9 cellular contexts compared by ENCODE assay signal in genomic region chr10:100006241-100006886, GRCh38. TPM values are rescaled to one million over a fixed set of nuclear protein-coding genes. Genes with fewer than 3 reads are reported as not detected.
DNase-seq lines count a peak whose midpoint lies in the region; ATAC-seq, FAIRE-seq and TF ChIP-seq lines count a peak whose summit lies in the region.
"Had no signal": no experiment of that assay in that cellular context is flagged by ENCODE, and none has a peak within 500 bp of the region (broad histone marks: within the 10 kb centered on the region; RNA-seq: fewer than 3 reads in every experiment).

No MANE protein-coding gene starts in this region.

- FAIRE-seq in RCC 7860 (lab: Jason Lieb, UNC) = peak; percentile 95

- POLR2A ChIA-PET in activated CD8-positive, alpha-beta T cell treated with anti-CD3 and anti-CD28 coated beads for 36 hours (lab: Charles Lee) = no interaction called here
- POLR2A ChIA-PET in activated CD8-positive, alpha-beta T cell treated with anti-CD3 and anti-CD28 coated beads, Interleukin-2, amount 10 ng/mL, durations not matched to agents 7 days and 5 days (lab: Charles Lee) = interaction anchor here (1.4 kb wide), 1 partner anchor 11 kb away, joined by 3 read pairs; no protein-coding TSS in a partner anchor

- H3K36me3 ChIP-seq in esophagus squamous epithelium (no peaks in the 10 kb centered on the region), gastrocnemius medialis (no peaks in the 10 kb centered on the region), prostate gland (no peaks in the 10 kb centered on the region)

- peaks cover 42% of the 10 kb centered on the region for H3K4me1 Mint-ChIP-seq in activated CD8-positive, alpha-beta T cell treated with anti-CD3 and anti-CD28 coated beads for 36 hours (ENCODE audit: low read depth)
- H3K4me1 Mint-ChIP-seq in activated CD8-positive, alpha-beta T cell treated with anti-CD3 and anti-CD28 coated beads, Interleukin-2, amount 10 ng/mL, durations not matched to agents 7 days and 5 days (ENCODE audit: low read depth) = peaks cover 37% of the 10 kb centered on the region

- H3K27ac Mint-ChIP-seq in activated CD8-positive, alpha-beta T cell treated with anti-CD3 and anti-CD28 coated beads for 36 hours = peak overlapping the region; percentile 74
- H3K27ac Mint-ChIP-seq in activated CD8-positive, alpha-beta T cell treated with anti-CD3 and anti-CD28 coated beads, Interleukin-2, amount 10 ng/mL, durations not matched to agents 7 days and 5 days = no peak overlapping the region
- H3K27ac Mint-ChIP-seq: activated naive CD8-positive, alpha-beta T cell treated with anti-CD3 and anti-CD28 coated beads, Interleukin-2, amount 10 ng/mL, durations not matched to agents 7 days and 5 days had no signal

- ATAC-seq in activated CD8-positive, alpha-beta T cell treated with anti-CD3 and anti-CD28 coated beads for 36 hours = peak; percentile 70
- no peak for ATAC-seq in activated CD8-positive, alpha-beta T cell treated with anti-CD3 and anti-CD28 coated beads, Interleukin-2, amount 10 ng/mL, durations not matched to agents 7 days and 5 days
- peak; percentile 21 to 24 for ATAC-seq in gastrocnemius medialis
- ATAC-seq in GM18867 (IDR thresholded peaks at IDR 0.05; ENCODE audit: unreplicated experiment) = no peak

- intact Hi-C loops in activated CD8-positive, alpha-beta T cell treated with anti-CD3 and anti-CD28 coated beads for 36 hours (cut with micrococcal nuclease) = no loop called here
- intact Hi-C loops in esophagus squamous epithelium (cut with DNase I) (no loop called here), gastrocnemius medialis (cut with DNase I; ENCODE audit: low total_unique reads) (no loop called here), prostate gland (cut with DNase I) (no loop called here)

- H3K9me3 ChIP-seq in esophagus squamous epithelium (no peaks in the 10 kb centered on the region), gastrocnemius medialis (no peaks in the 10 kb centered on the region), prostate gland (no peaks in the 10 kb centered on the region)

- no peaks in the 10 kb centered on the region for H3K9me3 Mint-ChIP-seq in activated CD8-positive, alpha-beta T cell treated with anti-CD3 and anti-CD28 coated beads for 36 hours
- no peaks in the 10 kb centered on the region for H3K9me3 Mint-ChIP-seq in activated CD8-positive, alpha-beta T cell treated with anti-CD3 and anti-CD28 coated beads, Interleukin-2, amount 10 ng/mL, durations not matched to agents 7 days and 5 days (ENCODE audit: insufficient read depth)
- H3K9me3 Mint-ChIP-seq: activated naive CD8-positive, alpha-beta T cell treated with anti-CD3 and anti-CD28 coated beads, Interleukin-2, amount 10 ng/mL, durations not matched to agents 7 days and 5 days had no signal

- CTCF ChIA-PET in activated CD8-positive, alpha-beta T cell treated with anti-CD3 and anti-CD28 coated beads for 36 hours (lab: Charles Lee) = interaction anchor here (0.7 to 6.4 kb wide), 8 partner anchors 10 to 274 kb away, joined by 3 to 83 read pairs (median 4); no protein-coding TSS in a partner anchor
- CTCF ChIA-PET in activated CD8-positive, alpha-beta T cell treated with anti-CD3 and anti-CD28 coated beads, Interleukin-2, amount 10 ng/mL, durations not matched to agents 7 days and 5 days (lab: Charles Lee) = interaction anchor here (0.6 to 4.2 kb wide), 6 partner anchors 9 to 431 kb away, joined by 3 to 22 read pairs (median 6); no protein-coding TSS in a partner anchor

- peaks cover 31 to 78% (median 34%) of the 10 kb centered on the region in 3 donors for H3K4me1 ChIP-seq in esophagus squamous epithelium
- peaks cover 61 to 68% of the 10 kb centered on the region in 2 donors for H3K4me1 ChIP-seq in gastrocnemius medialis
- H3K4me1 ChIP-seq in prostate gland (replicated peaks) = no peaks in the 10 kb centered on the region

- peak; percentile 37 for DNase-seq in activated CD8-positive, alpha-beta T cell treated with anti-CD3 and anti-CD28 coated beads for 36 hours
- no peak for DNase-seq in activated CD8-positive, alpha-beta T cell treated with anti-CD3 and anti-CD28 coated beads, Interleukin-2, amount 10 ng/mL, durations not matched to agents 7 days and 5 days
- DNase-seq in RCC 7860 (ENCODE audit: low spot score) = peak; percentile 98
- DNase-seq in esophagus squamous epithelium (lab: John Stamatoyannopoulos, UW) = no peak
- DNase-seq in gastrocnemius medialis = no peak
- DNase-seq in SHP77 treated with DMSO at 0.1 percent for 48 hours (lab: John Stamatoyannopoulos, UW) = no peak
- DNase-seq in prostate gland (ENCODE audit: low spot score) = no peak
- DNase-seq: activated naive CD8-positive, alpha-beta T cell treated with anti-CD3 and anti-CD28 coated beads, Interleukin-2, amount 10 ng/mL, durations not matched to agents 7 days and 5 days had no signal

- H3K27me3 ChIP-seq in esophagus squamous epithelium (no peaks in the 10 kb centered on the region), gastrocnemius medialis (no peaks in the 10 kb centered on the region), prostate gland (replicated peaks; ENCODE audit: insufficient read depth) (no peaks in the 10 kb centered on the region)

- H3K4me3 Mint-ChIP-seq in activated CD8-positive, alpha-beta T cell treated with anti-CD3 and anti-CD28 coated beads for 36 hours = no peak overlapping the region
- H3K4me3 Mint-ChIP-seq in activated CD8-positive, alpha-beta T cell treated with anti-CD3 and anti-CD28 coated beads, Interleukin-2, amount 10 ng/mL, durations not matched to agents 7 days and 5 days = no peak overlapping the region
- H3K4me3 Mint-ChIP-seq: activated naive CD8-positive, alpha-beta T cell treated with anti-CD3 and anti-CD28 coated beads, Interleukin-2, amount 10 ng/mL, durations not matched to agents 7 days and 5 days had no signal

- TF ChIP-seq CTCF in activated CD8-positive, alpha-beta T cell treated with anti-CD3 and anti-CD28 coated beads for 36 hours (IDR thresholded peaks at IDR 0.05) = no peak
- TF ChIP-seq CTCF in esophagus squamous epithelium (IDR thresholded peaks at IDR 0.05) = no peak
- no peak for TF ChIP-seq CTCF in gastrocnemius medialis (IDR thresholded peaks at IDR 0.05 in 4 of 5, conservative IDR thresholded peaks at IDR 0.05 in 1 of 5)
- TF ChIP-seq CTCF in prostate gland (IDR thresholded peaks at IDR 0.05) = no peak

- no peaks in the 10 kb centered on the region for H3K27me3 Mint-ChIP-seq in activated CD8-positive, alpha-beta T cell treated with anti-CD3 and anti-CD28 coated beads for 36 hours
- H3K27me3 Mint-ChIP-seq in activated CD8-positive, alpha-beta T cell treated with anti-CD3 and anti-CD28 coated beads, Interleukin-2, amount 10 ng/mL, durations not matched to agents 7 days and 5 days (ENCODE audit: low read depth) = peaks cover 20% of the 10 kb centered on the region

- no peaks in the 10 kb centered on the region for H3K36me3 Mint-ChIP-seq in activated CD8-positive, alpha-beta T cell treated with anti-CD3 and anti-CD28 coated beads for 36 hours (ENCODE audit: low read depth)
- no peaks in the 10 kb centered on the region for H3K36me3 Mint-ChIP-seq in activated CD8-positive, alpha-beta T cell treated with anti-CD3 and anti-CD28 coated beads, Interleukin-2, amount 10 ng/mL, durations not matched to agents 7 days and 5 days (ENCODE audit: low read depth)

- 5 to 18% methylated on average over 4 of the region's 4 CpGs for WGBS in esophagus squamous epithelium, 2 donors
- 62% methylated on average over 4 of the region's 4 CpGs for WGBS in prostate gland

- H3K4me3 ChIP-seq in esophagus squamous epithelium (peak overlapping the region in 1 of 4 donors; percentile 39), gastrocnemius medialis (peak overlapping the region in 1 of 4 donors; percentile 6), prostate gland (no peak overlapping the region)

- no peak for TF ChIP-seq POLR2A in esophagus squamous epithelium (IDR thresholded peaks at IDR 0.05)
- no peak for TF ChIP-seq POLR2A in gastrocnemius medialis (IDR thresholded peaks at IDR 0.05)
- TF ChIP-seq POLR2A in prostate gland (IDR thresholded peaks at IDR 0.05) = no peak

- in situ Hi-C loops in gastrocnemius medialis (cut with MboI; ENCODE audit: low sequenced_read_pairs in 4 of 4) = loop anchor here in 1 of 4 donors (25.0 kb wide), 1 partner anchor 94 kb away; no protein-coding TSS in a partner anchor

- peak overlapping the region; percentile 56 to 94 (median 86) for H3K27ac ChIP-seq in esophagus squamous epithelium
- peak overlapping the region; percentile 49 to 71 (median 64) for H3K27ac ChIP-seq in gastrocnemius medialis
- no peak overlapping the region for H3K27ac ChIP-seq in prostate gland

RNA-seq across cellular contexts. Expression of gene DNMBP, which starts 3.4 kb away (rescaled TPM):
- total RNA-seq in activated CD8-positive, alpha-beta T cell treated with anti-CD3 and anti-CD28 coated beads for 36 hours = 1 to 10 TPM; 2.6 to 2.9 TPM
- 1 to 10 TPM; 4.1 to 4.4 TPM for total RNA-seq in activated CD8-positive, alpha-beta T cell treated with anti-CD3 and anti-CD28 coated beads, Interleukin-2, amount 10 ng/mL, durations not matched to agents 7 days and 5 days
- 10 to 100 TPM in 3 of 4 donors, 1 to 10 TPM in 1; 9.5 to 15.8 (median 11.4) TPM for total RNA-seq in esophagus squamous epithelium
- 10 to 100 TPM in 3 of 4 donors, 1 to 10 TPM in 1; 9.5 to 22.5 (median 15.0) TPM for total RNA-seq in gastrocnemius medialis
- total RNA-seq in prostate gland = 10 to 100 TPM; 15.5 to 27.9 TPM

Comparison
In these comparisons a context has a peak if more than half of its experiments do, and no peak if none do; other contexts are left out.
1. ATAC-seq: peak in activated CD8-positive, alpha-beta T cell treated with anti-CD3 and anti-CD28 coated beads for 36 hours (single experiment) and gastrocnemius medialis (2 of 2); none in activated CD8-positive, alpha-beta T cell treated with anti-CD3 and anti-CD28 coated beads, Interleukin-2, amount 10 ng/mL, durations not matched to agents 7 days and 5 days (single experiment) and GM18867 (single experiment).
2. DNase-seq: peak in activated CD8-positive, alpha-beta T cell treated with anti-CD3 and anti-CD28 coated beads for 36 hours (single experiment) and RCC 7860 (single experiment); none in activated CD8-positive, alpha-beta T cell treated with anti-CD3 and anti-CD28 coated beads, Interleukin-2, amount 10 ng/mL, durations not matched to agents 7 days and 5 days (single experiment), esophagus squamous epithelium (single experiment), gastrocnemius medialis (0 of 2), SHP77 treated with DMSO at 0.1 percent for 48 hours (single experiment) and prostate gland (single experiment).
3. H3K27ac ChIP-seq: peak in esophagus squamous epithelium (4 of 4) and gastrocnemius medialis (4 of 4); none in prostate gland (0 of 2).